1 cellular context compared by ENCODE assay signal in the genomic region with DNA sequence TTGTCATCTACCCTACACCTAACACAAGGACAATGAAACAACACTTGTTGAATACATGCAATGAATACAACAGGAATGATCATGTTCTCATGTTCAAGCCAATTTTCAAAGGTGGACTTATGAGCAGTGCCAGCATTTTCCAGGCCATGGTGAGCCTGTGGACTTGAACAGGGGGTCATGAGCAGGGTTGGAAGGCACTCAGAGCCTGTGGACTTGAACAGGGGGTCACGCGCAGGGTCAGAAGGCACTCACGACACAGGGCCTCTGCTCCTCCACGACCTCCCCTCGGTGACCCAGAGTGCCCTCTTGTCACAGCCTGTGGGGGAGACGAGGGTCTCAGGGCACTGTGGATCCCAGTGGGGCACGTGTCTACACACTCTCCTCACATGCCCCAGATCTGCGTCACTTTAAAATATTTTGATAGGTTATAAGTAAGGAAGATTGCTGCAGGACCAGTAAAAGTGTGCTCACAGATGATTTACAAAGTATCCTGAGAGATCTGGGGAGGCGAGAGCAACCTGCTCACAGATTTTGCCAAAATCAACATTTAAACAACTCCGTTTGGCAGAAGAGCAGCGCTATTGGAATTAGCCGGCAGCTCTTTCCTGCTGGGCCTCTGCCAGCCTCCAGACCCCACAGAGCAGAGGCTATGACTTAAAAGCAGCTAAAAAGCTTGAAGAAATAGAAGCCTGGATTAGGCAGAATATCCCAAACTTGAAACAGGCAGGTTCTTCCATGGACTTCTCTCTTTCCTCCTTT.
TF ChIP-seq lines count a peak whose summit lies in the region.

No MANE protein-coding gene starts in this region.

TF ChIP-seq in H1, 55 proteins besides CTCF, POLR2A, EP300 and RAD21:
- TF ChIP-seq RXRA (IDR thresholded peaks at IDR 0.05; ENCODE audit: insufficient read depth, low read depth, low read length) = no peak
- TF ChIP-seq CHD7 (IDR thresholded peaks at IDR 0.05; ENCODE audit: insufficient replicate concordance, low read length) = no peak
- no peak for TF ChIP-seq GTF2F1 (IDR thresholded peaks at IDR 0.05; ENCODE audit: borderline replicate concordance, low read depth, low read length)
- no peak for TF ChIP-seq JUND (IDR thresholded peaks at IDR 0.05; ENCODE audit: low read length)
- TF ChIP-seq GABPA (IDR thresholded peaks at IDR 0.05; ENCODE audit: borderline replicate concordance, insufficient read depth, low read length) = no peak
- no peak for TF ChIP-seq E2F6 (IDR thresholded peaks at IDR 0.05)
- no peak for TF ChIP-seq TAF1 (IDR thresholded peaks at IDR 0.05; ENCODE audit: low read depth, low read length)
- no peak for TF ChIP-seq POU5F1 (IDR thresholded peaks at IDR 0.05; ENCODE audit: low read depth, low read length)
- TF ChIP-seq FOSL1 (IDR thresholded peaks at IDR 0.05; ENCODE audit: insufficient read depth, low read depth, low read length) = no peak
- TF ChIP-seq ASH2L (IDR thresholded peaks at IDR 0.05; ENCODE audit: low read length) = no peak
- TF ChIP-seq CREB1 (IDR thresholded peaks at IDR 0.05) = no peak
- TF ChIP-seq POLR2AphosphoS5 (IDR thresholded peaks at IDR 0.05; ENCODE audit: low read depth, low read length) = no peak
- TF ChIP-seq NRF1 (IDR thresholded peaks at IDR 0.05; ENCODE audit: low read depth, low read length) = no peak
- no peak for TF ChIP-seq BCL11A (IDR thresholded peaks at IDR 0.05; ENCODE audit: low read depth in 2 of 2, low read length in 2 of 2)
- no peak for TF ChIP-seq SP4 (IDR thresholded peaks at IDR 0.05; ENCODE audit: low read length)
